In genomic region chr5:124056326-124057160, GRCh38 we compare ENCODE assay signal across 9 cellular contexts.
A peak's percentile ranks its signal among the peaks of the same experiment; 100 is the strongest.
DNase-seq lines count a peak whose midpoint lies in the region; ATAC-seq and TF ChIP-seq lines count a peak whose summit lies in the region.
"Had no signal": no experiment of that assay in that cellular context is flagged by ENCODE, and none has a peak within 500 bp of the region (broad histone marks: within the 10 kb centered on the region; RNA-seq: fewer than 3 reads in every experiment).

No MANE protein-coding gene starts in this region.

- DNase-seq in GM12864 (ENCODE audit: low read depth) (peak; percentile 69), fibroblast of the aortic adventitia (ENCODE audit: low read depth) (peak; percentile 16), GM10266 (ENCODE audit: extremely low spot score) (no peak), superior temporal gyrus (ENCODE audit: extremely low spot score) (no peak)
- no peak for DNase-seq in activated T-helper 1 cell treated with anti-CD3 and anti-CD28 coated beads, Interleukin-12 subunit alpha, Interleukin-12 subunit beta, Interleukin-2, Interleukin-4 antibody, amounts not matched to agents 30 ng/mL and 10 ng/mL and 1 ng/mL, durations not matched to agents 14 hours and 24 hours and 36 hours (ENCODE audit: low spot score)
- DNase-seq in stimulated activated naive CD8-positive, alpha-beta T cell treated with anti-CD3 and anti-CD28 coated beads, Interleukin-15, Interleukin-2, amounts not matched to agents 100 U/mL and 50 U/mL, for 24 hours, result no peak

- H3K4me1 Mint-ChIP-seq in activated T-helper 1 cell treated with anti-CD3 and anti-CD28 coated beads, Interleukin-12 subunit alpha, Interleukin-12 subunit beta, Interleukin-2, Interleukin-4 antibody, amounts not matched to agents 30 ng/mL and 10 ng/mL and 1 ng/mL, durations not matched to agents 14 hours and 24 hours and 36 hours (ENCODE audit: low read depth), result no peaks in the 10 kb centered on the region

- TF ChIP-seq CTCF in GM12864 (IDR thresholded peaks at IDR 0.05; ENCODE audit: low read depth, low read length, missing control alignments) (no peak), fibroblast of the aortic adventitia (IDR thresholded peaks at IDR 0.05; ENCODE audit: insufficient read depth, low read length) (no peak), GM10266 (IDR thresholded peaks at IDR 0.05; ENCODE audit: control insufficient read depth, insufficient read depth, low read depth, missing control alignments) (no peak)

- H3K9me3 Mint-ChIP-seq in activated T-helper 1 cell treated with anti-CD3 and anti-CD28 coated beads, Interleukin-12 subunit alpha, Interleukin-12 subunit beta, Interleukin-2, Interleukin-4 antibody, amounts not matched to agents 30 ng/mL and 10 ng/mL and 1 ng/mL, durations not matched to agents 14 hours and 24 hours and 36 hours, result no peaks in the 10 kb centered on the region

- H3K27ac Mint-ChIP-seq in activated T-helper 1 cell treated with anti-CD3 and anti-CD28 coated beads, Interleukin-12 subunit alpha, Interleukin-12 subunit beta, Interleukin-2, Interleukin-4 antibody, amounts not matched to agents 30 ng/mL and 10 ng/mL and 1 ng/mL, durations not matched to agents 14 hours and 24 hours and 36 hours, result no peak overlapping the region
- H3K27ac Mint-ChIP-seq: T-cell had no signal

- no peaks in the 10 kb centered on the region for H3K27me3 Mint-ChIP-seq in activated T-helper 1 cell treated with anti-CD3 and anti-CD28 coated beads, Interleukin-12 subunit alpha, Interleukin-12 subunit beta, Interleukin-2, Interleukin-4 antibody, amounts not matched to agents 30 ng/mL and 10 ng/mL and 1 ng/mL, durations not matched to agents 14 hours and 24 hours and 36 hours (ENCODE audit: insufficient read depth)
- H3K27me3 Mint-ChIP-seq: T-cell had no signal

- H3K4me3 ChIP-seq in GM12864 (ENCODE audit: low read depth, low read length), result peak overlapping the region; percentile 2; the same call in 1 of the 2 replicates
- no peak overlapping the region for H3K4me3 ChIP-seq in fibroblast of the aortic adventitia (ENCODE audit: low read depth, low read length)

- ATAC-seq in GM21423 (IDR thresholded peaks at IDR 0.05; ENCODE audit: unreplicated experiment) (peak; percentile 58), HG03378 (IDR thresholded peaks at IDR 0.05; ENCODE audit: unreplicated experiment) (peak; percentile 76)
- ATAC-seq in stimulated activated naive CD8-positive, alpha-beta T cell treated with anti-CD3 and anti-CD28 coated beads, Interleukin-15, Interleukin-2, amounts not matched to agents 100 U/mL and 50 U/mL, for 24 hours, result no peak

- H3K4me3 Mint-ChIP-seq in activated T-helper 1 cell treated with anti-CD3 and anti-CD28 coated beads, Interleukin-12 subunit alpha, Interleukin-12 subunit beta, Interleukin-2, Interleukin-4 antibody, amounts not matched to agents 30 ng/mL and 10 ng/mL and 1 ng/mL, durations not matched to agents 14 hours and 24 hours and 36 hours, result no peak overlapping the region

- intact Hi-C loops in activated T-helper 1 cell treated with anti-CD3 and anti-CD28 coated beads, Interleukin-12 subunit alpha, Interleukin-12 subunit beta, Interleukin-2, Interleukin-4 antibody, amounts not matched to agents 30 ng/mL and 10 ng/mL and 1 ng/mL, durations not matched to agents 14 hours and 24 hours and 36 hours (cut with micrococcal nuclease), result no loop called here

- no peaks in the 10 kb centered on the region for H3K36me3 Mint-ChIP-seq in activated T-helper 1 cell treated with anti-CD3 and anti-CD28 coated beads, Interleukin-12 subunit alpha, Interleukin-12 subunit beta, Interleukin-2, Interleukin-4 antibody, amounts not matched to agents 30 ng/mL and 10 ng/mL and 1 ng/mL, durations not matched to agents 14 hours and 24 hours and 36 hours (ENCODE audit: low read depth)
- H3K36me3 Mint-ChIP-seq: T-cell had no signal

Comparison
In these comparisons a context has a peak if more than half of its experiments do, and no peak if none do; other contexts are left out.
1. DNase-seq: peak in GM12864 (single experiment) and fibroblast of the aortic adventitia (single experiment); none in activated T-helper 1 cell treated with anti-CD3 and anti-CD28 coated beads, Interleukin-12 subunit alpha, Interleukin-12 subunit beta, Interleukin-2, Interleukin-4 antibody, amounts not matched to agents 30 ng/mL and 10 ng/mL and 1 ng/mL, durations not matched to agents 14 hours and 24 hours and 36 hours (single experiment), GM10266 (single experiment), stimulated activated naive CD8-positive, alpha-beta T cell treated with anti-CD3 and anti-CD28 coated beads, Interleukin-15, Interleukin-2, amounts not matched to agents 100 U/mL and 50 U/mL, for 24 hours (single experiment) and superior temporal gyrus (single experiment).